9 cellular contexts compared by ENCODE assay signal in genomic region chr7:17870406-17870805, GRCh38.
"Had no signal": no experiment of that assay in that cellular context is flagged by ENCODE, and none has a peak within 500 bp of the region (broad histone marks: within the 10 kb centered on the region; RNA-seq: fewer than 3 reads in every experiment).

No MANE protein-coding gene starts in this region.

- H3K9me3 ChIP-seq: HAP-1 had no signal

- H3K9me3 Mint-ChIP-seq: HFFc6 had no signal

- H3K27ac ChIP-seq: GM23248, HL-60 had no signal

- H3K4me3 ChIP-seq: GM23248, HAP-1 had no signal

- DNase-seq: GM23248, GOT3, H7, HFFc6, KBM-7 had no signal

- ATAC-seq: HCT116, HepG2 had no signal

- H3K27ac Mint-ChIP-seq: HFFc6 had no signal

- H3K36me3 ChIP-seq: HAP-1 had no signal

- H3K9ac ChIP-seq: GM23248 had no signal
